ENCODE assay signal across 11 cellular contexts in genomic region chr5:172866802-172867748, GRCh38. TPM values are rescaled to one million over a fixed set of nuclear protein-coding genes. Genes with fewer than 3 reads are reported as not detected.
DNase-seq lines count a peak whose midpoint lies in the region; ATAC-seq and TF ChIP-seq lines count a peak whose summit lies in the region.
"Had no signal": no experiment of that assay in that cellular context is flagged by ENCODE, and none has a peak within 500 bp of the region (broad histone marks: within the 10 kb centered on the region; RNA-seq: fewer than 3 reads in every experiment).

No MANE protein-coding gene starts in this region.

- H3K36me3 ChIP-seq in BLaER1 treated with 17β-estradiol and CSF1 and Interleukin-3, amounts not matched to agents 10 nM and 100 nM, result peaks cover 0 to 49% (median 8%) of the 10 kb centered on the region in 11 experiments; a peak in 12 of 22 replicates
- H3K36me3 ChIP-seq in iPS-20b (ENCODE audit: insufficient read depth, low read depth, low read length) (no peaks in the 10 kb centered on the region), psoas muscle (ENCODE audit: insufficient read depth in 1 of 2, low read depth in 1 of 2) (no peaks in the 10 kb centered on the region)

- H3K9me3 ChIP-seq in BLaER1 treated with 17β-estradiol and CSF1 and Interleukin-3, amounts not matched to agents 10 nM and 100 nM (replicated peaks in 1 of 11), result no peaks in the 10 kb centered on the region
- no peaks in the 10 kb centered on the region for H3K9me3 ChIP-seq in iPS-20b (ENCODE audit: insufficient read depth, low read depth, low read length)
- no peaks in the 10 kb centered on the region for H3K9me3 ChIP-seq in psoas muscle
- H3K9me3 ChIP-seq: SJCRH30 had no signal

- H3K4me1 ChIP-seq in BLaER1 treated with 17β-estradiol and CSF1 and Interleukin-3, amounts not matched to agents 10 nM and 100 nM, result peaks cover 60 to 99% (median 92%) of the 10 kb centered on the region in 10 experiments
- H3K4me1 ChIP-seq in iPS-20b (ENCODE audit: insufficient read depth, low read length) (peaks cover 42% of the 10 kb centered on the region), psoas muscle (peaks cover 90% of the 10 kb centered on the region)
- H3K4me1 ChIP-seq: SJCRH30 had no signal

- ATAC-seq in psoas muscle, result peak; percentile 76 to 81 (median 78)

- 15 to 29% (median 24%) methylated on average over 9 of the region's 9 CpGs for WGBS in psoas muscle, 3 donors

- H3K27me3 ChIP-seq in BLaER1 treated with 17β-estradiol and CSF1 and Interleukin-3, amounts not matched to agents 10 nM and 100 nM, result no peaks in the 10 kb centered on the region
- no peaks in the 10 kb centered on the region for H3K27me3 ChIP-seq in iPS-20b (ENCODE audit: insufficient read depth, low read length)
- H3K27me3 ChIP-seq in psoas muscle (ENCODE audit: insufficient read depth in 3 of 3, low read length in 2 of 3), result no peaks in the 10 kb centered on the region
- H3K27me3 ChIP-seq: SJCRH30 had no signal

- no peak for TF ChIP-seq CTCF in psoas muscle (IDR thresholded peaks at IDR 0.05)

- intact Hi-C loops in psoas muscle (cut with DNase I), result loop anchor here in 1 of 2 donors (5.0 to 10.0 kb wide), 3 partner anchors 35 to 95 kb away; partner anchors contain the start of gene DUSP1

- H3K4me3 ChIP-seq in BLaER1 treated with 17β-estradiol and CSF1 and Interleukin-3, amounts not matched to agents 10 nM and 100 nM, result no peak overlapping the region
- H3K4me3 ChIP-seq in iPS-20b (ENCODE audit: low read length) (peak overlapping the region; percentile 0; the same call in 1 of the 2 replicates), psoas muscle (peak overlapping the region; percentile 5)
- H3K4me3 ChIP-seq: SJCRH30 had no signal

- DNase-seq in psoas muscle (peak; percentile 90 to 94), hepatic stellate cell (ENCODE audit: low spot score) (no peak), NCI-H187 (lab: John Stamatoyannopoulos, UW) (no peak), germinal center (ENCODE audit: low spot score) (no peak)
- DNase-seq in NK-92 treated with Interleukin-12 subunit alpha and Interleukin-12 subunit beta, amount 100 ng/mL, for 24 hours (lab: John Stamatoyannopoulos, UW), result no peak
- DNase-seq: activated gamma-delta T cell treated with Interleukin-2 at 50 U/mL for 16 hours, AML-193 had no signal

- H3K4me2 ChIP-seq in BLaER1 treated with 17β-estradiol and CSF1 and Interleukin-3, amounts not matched to agents 10 nM and 100 nM, result peak overlapping the region; percentile 75 to 96 (median 90); a peak in 21 of 22 replicates

- peak overlapping the region in 5 of 11 experiments; percentile 19 to 88 (median 36); a peak in 8 of 22 replicates for H3K27ac ChIP-seq in BLaER1 treated with 17β-estradiol and CSF1 and Interleukin-3, amounts not matched to agents 10 nM and 100 nM
- H3K27ac ChIP-seq in angular gyrus (ENCODE audit: low read depth, low read length) (peak overlapping the region; percentile 87), iPS-20b (ENCODE audit: low read length) (no peak overlapping the region), psoas muscle (peak overlapping the region; percentile 95)
- H3K27ac ChIP-seq: SJCRH30 had no signal

- peaks cover 5 to 86% (median 19%) of the 10 kb centered on the region in 11 experiments; a peak in 16 of 22 replicates for H4K20me1 ChIP-seq in BLaER1 treated with 17β-estradiol and CSF1 and Interleukin-3, amounts not matched to agents 10 nM and 100 nM

- H3K9ac ChIP-seq in BLaER1 treated with 17β-estradiol and CSF1 and Interleukin-3, amounts not matched to agents 10 nM and 100 nM, result peak overlapping the region in 4 of 11 experiments; percentile 15 to 75 (median 26); a peak in 4 of 22 replicates
- no peak overlapping the region for H3K9ac ChIP-seq in iPS-20b (ENCODE audit: low read depth, low read length)

RNA-seq across cellular contexts. Expression of gene ERGIC1, which starts 33.0 kb away (rescaled TPM):
- total RNA-seq in psoas muscle, result 10 to 100 TPM; 49.9 to 86.5 (median 53.7) TPM
- polyA plus RNA-seq in psoas muscle, result 100 to 1,000 TPM in 1 of 3 donors, 10 to 100 TPM in 2; 50.5 to 116 (median 60.1) TPM

Comparison
In these comparisons a context has a peak if more than half of its experiments do, and no peak if none do; other contexts are left out.
1. H3K4me3 ChIP-seq: peak in iPS-20b (single experiment) and psoas muscle (single experiment); none in BLaER1 treated with 17β-estradiol and CSF1 and Interleukin-3, amounts not matched to agents 10 nM and 100 nM (0 of 10).
2. DNase-seq: peak in psoas muscle (2 of 2); none in hepatic stellate cell (single experiment), NK-92 treated with Interleukin-12 subunit alpha and Interleukin-12 subunit beta, amount 100 ng/mL, for 24 hours (single experiment), NCI-H187 (0 of 2) and germinal center (single experiment).